12 cellular contexts compared by ENCODE assay signal in genomic region chr14:50740858-50741257, GRCh38.
DNase-seq lines count a peak whose midpoint lies in the region; ATAC-seq and TF ChIP-seq lines count a peak whose summit lies in the region.
"Had no signal": no experiment of that assay in that cellular context is flagged by ENCODE, and none has a peak within 500 bp of the region (broad histone marks: within the 10 kb centered on the region; RNA-seq: fewer than 3 reads in every experiment).

No MANE protein-coding gene starts in this region.

- no peak overlapping the region for H3K4me3 ChIP-seq in CD4-positive, alpha-beta memory T cell (ENCODE audit: low read length in 2 of 2)
- no peak overlapping the region for H3K4me3 ChIP-seq in ovary
- H3K4me3 ChIP-seq in BE2C (ENCODE audit: low read depth, low read length), result no peak overlapping the region
- no peak overlapping the region for H3K4me3 ChIP-seq in upper lobe of right lung
- H3K4me3 ChIP-seq: lower lobe of right lung, right atrium auricular region, SJSA1 had no signal

- TF ChIP-seq CTCF in ovary (IDR thresholded peaks at IDR 0.05) (no peak), BE2C (IDR thresholded peaks at IDR 0.05; ENCODE audit: low read depth, low read length) (no peak), upper lobe of right lung (IDR thresholded peaks at IDR 0.05) (no peak)

- POLR2A ChIA-PET in CD4-positive, alpha-beta memory T cell (lab: Charles Lee; ENCODE audit: partially characterized antibody), result no interaction called here
- POLR2A ChIA-PET in naive thymus-derived CD8-positive, alpha-beta T cell (lab: Charles Lee), result no interaction called here

- H3K36me3 Mint-ChIP-seq in CD4-positive, alpha-beta memory T cell, result peaks cover 59 to 73% of the 10 kb centered on the region in 2 donors
- H3K36me3 Mint-ChIP-seq in IgD-negative memory B cell, result peaks cover 3% of the 10 kb centered on the region
- peaks cover 43% of the 10 kb centered on the region for H3K36me3 Mint-ChIP-seq in activated naive CD8-positive, alpha-beta T cell treated with anti-CD3 and anti-CD28 coated beads, Interleukin-2, amount 50 U/mL, for 24 hours (ENCODE audit: low read depth)
- H3K36me3 Mint-ChIP-seq in naive thymus-derived CD8-positive, alpha-beta T cell, result peaks cover 0 to 94% (median 26%) of the 10 kb centered on the region in 3 donors

- H3K4me1 ChIP-seq in CD4-positive, alpha-beta memory T cell (ENCODE audit: insufficient read depth, low read length), result peaks cover 13% of the 10 kb centered on the region
- H3K4me1 ChIP-seq in ovary (ENCODE audit: insufficient read depth), result peaks cover 4% of the 10 kb centered on the region
- no peaks in the 10 kb centered on the region for H3K4me1 ChIP-seq in BE2C
- H3K4me1 ChIP-seq in upper lobe of right lung, result no peaks in the 10 kb centered on the region

- TF ChIP-seq EP300 in ovary (IDR thresholded peaks at IDR 0.05), result no peak

- no peaks in the 10 kb centered on the region for H3K9me3 Mint-ChIP-seq in CD4-positive, alpha-beta memory T cell
- H3K9me3 Mint-ChIP-seq in IgD-negative memory B cell, result no peaks in the 10 kb centered on the region
- H3K9me3 Mint-ChIP-seq in activated naive CD8-positive, alpha-beta T cell treated with anti-CD3 and anti-CD28 coated beads, Interleukin-2, amount 50 U/mL, for 24 hours, result no peaks in the 10 kb centered on the region
- H3K9me3 Mint-ChIP-seq in naive thymus-derived CD8-positive, alpha-beta T cell, result no peaks in the 10 kb centered on the region

- ATAC-seq in activated naive CD8-positive, alpha-beta T cell treated with anti-CD3 and anti-CD28 coated beads, Interleukin-2, amount 50 U/mL, for 24 hours, result no peak
- ATAC-seq in naive thymus-derived CD8-positive, alpha-beta T cell, result no peak
- no peak for ATAC-seq in upper lobe of right lung
- ATAC-seq: HepG2, lower lobe of right lung had no signal

- H3K27me3 ChIP-seq in CD4-positive, alpha-beta memory T cell (ENCODE audit: insufficient read depth, low read length), result no peaks in the 10 kb centered on the region
- H3K27me3 ChIP-seq in ovary, result no peaks in the 10 kb centered on the region
- no peaks in the 10 kb centered on the region for H3K27me3 ChIP-seq in BE2C
- no peaks in the 10 kb centered on the region for H3K27me3 ChIP-seq in upper lobe of right lung
- H3K27me3 ChIP-seq: right atrium auricular region, SJSA1 had no signal

- no peak for TF ChIP-seq POLR2A in ovary (IDR thresholded peaks at IDR 0.05)

- H3K4me3 Mint-ChIP-seq in CD4-positive, alpha-beta memory T cell, result peak overlapping the region in 1 of 8 donors; percentile 46
- H3K4me3 Mint-ChIP-seq in IgD-negative memory B cell, result no peak overlapping the region
- H3K4me3 Mint-ChIP-seq in activated naive CD8-positive, alpha-beta T cell treated with anti-CD3 and anti-CD28 coated beads, Interleukin-2, amount 50 U/mL, for 24 hours, result no peak overlapping the region
- H3K4me3 Mint-ChIP-seq in naive thymus-derived CD8-positive, alpha-beta T cell, result no peak overlapping the region

- intact Hi-C loops in CD4-positive, alpha-beta memory T cell (cut with micrococcal nuclease), result no loop called here
- intact Hi-C loops in ovary (cut with DNase I) (no loop called here), upper lobe of right lung (cut with DNase I) (no loop called here)

- H3K27ac Mint-ChIP-seq in CD4-positive, alpha-beta memory T cell, result peak overlapping the region in 6 of 7 donors; percentile 16 to 82 (median 74)
- peak overlapping the region in 2 of 3 donors; percentile 53 to 67 for H3K27ac Mint-ChIP-seq in IgD-negative memory B cell
- peak overlapping the region; percentile 76 for H3K27ac Mint-ChIP-seq in activated naive CD8-positive, alpha-beta T cell treated with anti-CD3 and anti-CD28 coated beads, Interleukin-2, amount 50 U/mL, for 24 hours
- peak overlapping the region in 6 of 10 donors; percentile 28 to 81 (median 56) for H3K27ac Mint-ChIP-seq in naive thymus-derived CD8-positive, alpha-beta T cell

- H3K27ac ChIP-seq in CD4-positive, alpha-beta memory T cell (ENCODE audit: low read depth, low read length), result no peak overlapping the region
- H3K27ac ChIP-seq in ovary (no peak overlapping the region), upper lobe of right lung (no peak overlapping the region)
- H3K27ac ChIP-seq: SJSA1 had no signal

- peaks cover 56% of the 10 kb centered on the region for H3K36me3 ChIP-seq in CD4-positive, alpha-beta memory T cell (ENCODE audit: insufficient read depth, low read length)
- H3K36me3 ChIP-seq in ovary (no peaks in the 10 kb centered on the region), BE2C (peaks cover 3% of the 10 kb centered on the region; the same call in 1 of the 2 replicates), upper lobe of right lung (peaks cover 78% of the 10 kb centered on the region)

- no peaks in the 10 kb centered on the region for H3K27me3 Mint-ChIP-seq in CD4-positive, alpha-beta memory T cell
- H3K27me3 Mint-ChIP-seq in IgD-negative memory B cell, result no peaks in the 10 kb centered on the region
- no peaks in the 10 kb centered on the region for H3K27me3 Mint-ChIP-seq in activated naive CD8-positive, alpha-beta T cell treated with anti-CD3 and anti-CD28 coated beads, Interleukin-2, amount 50 U/mL, for 24 hours
- no peaks in the 10 kb centered on the region for H3K27me3 Mint-ChIP-seq in naive thymus-derived CD8-positive, alpha-beta T cell

- no peak for DNase-seq in CD4-positive, alpha-beta memory T cell
- no peak for DNase-seq in activated naive CD8-positive, alpha-beta T cell treated with anti-CD3 and anti-CD28 coated beads, Interleukin-2, amount 50 U/mL, for 24 hours
- no peak for DNase-seq in naive thymus-derived CD8-positive, alpha-beta T cell
- DNase-seq in ovary (no peak), BE2C (no peak), NCI-H187 (lab: John Stamatoyannopoulos, UW) (no peak), upper lobe of right lung (no peak)
- DNase-seq: lower lobe of right lung had no signal

- H3K4me1 Mint-ChIP-seq in CD4-positive, alpha-beta memory T cell, result peaks cover 4 to 9% (median 7%) of the 10 kb centered on the region in 4 donors
- peaks cover 3 to 5% (median 4%) of the 10 kb centered on the region in 3 donors for H3K4me1 Mint-ChIP-seq in IgD-negative memory B cell
- H3K4me1 Mint-ChIP-seq in activated naive CD8-positive, alpha-beta T cell treated with anti-CD3 and anti-CD28 coated beads, Interleukin-2, amount 50 U/mL, for 24 hours, result peaks cover 47% of the 10 kb centered on the region
- H3K4me1 Mint-ChIP-seq in naive thymus-derived CD8-positive, alpha-beta T cell, result peaks cover 0 to 14% (median 3%) of the 10 kb centered on the region in 4 donors

- CTCF ChIA-PET in CD4-positive, alpha-beta memory T cell (lab: Charles Lee; ENCODE audit: partially characterized antibody), result interaction anchor here (0.7 kb wide), 2 partner anchors 20 to 120 kb away, joined by 3 read pairs; no protein-coding TSS in a partner anchor

- H3K9me3 ChIP-seq in CD4-positive, alpha-beta memory T cell (ENCODE audit: control insufficient read depth in 1 of 2, low read length in 2 of 2), result no peaks in the 10 kb centered on the region
- no peaks in the 10 kb centered on the region for H3K9me3 ChIP-seq in ovary
- H3K9me3 ChIP-seq in BE2C, result no peaks in the 10 kb centered on the region
- H3K9me3 ChIP-seq in upper lobe of right lung, result no peaks in the 10 kb centered on the region
- H3K9me3 ChIP-seq: lower lobe of right lung, right atrium auricular region, SJSA1 had no signal
